9 cellular contexts compared by ENCODE assay signal in genomic region chr1:24558902-24559791, GRCh38. TPM values are rescaled to one million over a fixed set of nuclear protein-coding genes. Genes with fewer than 3 reads are reported as not detected.
DNase-seq lines count a peak whose midpoint lies in the region; ATAC-seq and TF ChIP-seq lines count a peak whose summit lies in the region.
"Had no signal": no experiment of that assay in that cellular context is flagged by ENCODE, and none has a peak within 500 bp of the region (broad histone marks: within the 10 kb centered on the region; RNA-seq: fewer than 3 reads in every experiment).

No MANE protein-coding gene starts in this region.

- TF ChIP-seq POLR2A in vagina (IDR thresholded peaks at IDR 0.05) (no peak), sigmoid colon (IDR thresholded peaks at IDR 0.05) (no peak)

- H3K27ac ChIP-seq in vagina (no peak overlapping the region), sigmoid colon (no peak overlapping the region)

- no peaks in the 10 kb centered on the region for H3K36me3 ChIP-seq in mucosa of descending colon (ENCODE audit: low read depth)
- no peaks in the 10 kb centered on the region for H3K36me3 ChIP-seq in vagina
- H3K36me3 ChIP-seq in sigmoid colon: no peaks in the 10 kb centered on the region

- DNase-seq in COLO668 (lab: John Stamatoyannopoulos, UW; ENCODE audit: unreplicated experiment): peak; percentile 74
- peak; percentile 68 for DNase-seq in NCI-H226
- DNase-seq in ecto neural progenitor cell (ENCODE audit: low spot score): peak; percentile 60
- DNase-seq in mucosa of descending colon: peak in 2 of 3 donors; percentile 48 to 67
- no peak for DNase-seq in vagina (ENCODE audit: extremely low spot score in 2 of 2)
- no peak for DNase-seq in T1000 (lab: John Stamatoyannopoulos, UW)
- DNase-seq in NCI-H2171 (lab: John Stamatoyannopoulos, UW): no peak
- no peak for DNase-seq in sigmoid colon

- H3K4me1 ChIP-seq in mucosa of descending colon (ENCODE audit: low read depth) (no peaks in the 10 kb centered on the region), vagina (peaks cover 9% of the 10 kb centered on the region), sigmoid colon (peaks cover 0 to 11% (median 9%) of the 10 kb centered on the region in 4 donors)

- TF ChIP-seq CTCF in mucosa of descending colon (IDR thresholded peaks at IDR 0.05) (no peak), vagina (IDR thresholded peaks at IDR 0.05) (no peak), sigmoid colon (IDR thresholded peaks at IDR 0.05) (no peak)

- peak; percentile 66 for ATAC-seq in mucosa of descending colon

- H3K4me3 ChIP-seq in mucosa of descending colon (no peak overlapping the region), vagina (no peak overlapping the region), sigmoid colon (no peak overlapping the region)

- no peaks in the 10 kb centered on the region for H3K9me3 ChIP-seq in mucosa of descending colon
- no peaks in the 10 kb centered on the region for H3K9me3 ChIP-seq in vagina
- no peaks in the 10 kb centered on the region for H3K9me3 ChIP-seq in sigmoid colon

- no peaks in the 10 kb centered on the region for H3K27me3 ChIP-seq in vagina
- H3K27me3 ChIP-seq in sigmoid colon: peaks cover 24 to 53% (median 37%) of the 10 kb centered on the region in 3 donors

- no peak for TF ChIP-seq EP300 in sigmoid colon (IDR thresholded peaks at IDR 0.05)

- WGBS in sigmoid colon, 2 donors: 44 to 57% methylated on average over 12 of the region's 12 CpGs

- intact Hi-C loops in mucosa of descending colon (cut with DNase I, micrococcal nuclease): no loop called here
- intact Hi-C loops in vagina (cut with DNase I): no loop called here
- intact Hi-C loops in sigmoid colon (cut with DNase I): no loop called here

RNA-seq across cellular contexts. Expression of gene NCMAP, which starts 3.3 kb away (rescaled TPM):
- total RNA-seq in mucosa of descending colon: 1 to 10 TPM in 2 of 3 donors, under 1 TPM in 1; 0.60 to 1.9 (median 1.9) TPM
- 0.25 TPM for total RNA-seq in vagina
- not detected for total RNA-seq in sigmoid colon
- polyA plus RNA-seq in sigmoid colon: 1 to 10 TPM in 1 of 3 donors, under 1 TPM in 2; 0.51 to 1.8 (median 0.60) TPM
- total RNA-seq: T-helper 2 cell treated with Interferon-gamma antibody and Interleukin-4, amounts not matched to agents 100 ng/mL and 5 ng/mL, for 36 hours had no signal

RNA-seq across cellular contexts. Expression of gene RCAN3, which starts 56.5 kb away (rescaled TPM):
- total RNA-seq in mucosa of descending colon (10 to 100 TPM in 2 of 3 donors, 1 to 10 TPM in 1; 9.2 to 15.0 (median 12.8) TPM), vagina (11.3 TPM), sigmoid colon (10 to 100 TPM in 2 of 4 donors, 1 to 10 TPM in 2; 4.1 to 19.1 (median 10.7) TPM)
- 10 to 100 TPM in 1 of 3 donors, 1 to 10 TPM in 2; 3.0 to 11.9 (median 5.1) TPM for polyA plus RNA-seq in sigmoid colon

Comparison
In these comparisons a context has a peak if more than half of its experiments do, and no peak if none do; other contexts are left out.
1. DNase-seq: peak in COLO668 (single experiment), NCI-H226 (single experiment), ecto neural progenitor cell (single experiment) and mucosa of descending colon (2 of 3); none in vagina (0 of 2), T1000 (single experiment), NCI-H2171 (single experiment) and sigmoid colon (single experiment).